ENCODE assay signal across 9 cellular contexts in genomic region chr1:227947678-227948492, GRCh38. TPM values are rescaled to one million over a fixed set of nuclear protein-coding genes. Genes with fewer than 3 reads are reported as not detected.
DNase-seq lines count a peak whose midpoint lies in the region; ATAC-seq and TF ChIP-seq lines count a peak whose summit lies in the region.
"Had no signal": no experiment of that assay in that cellular context is flagged by ENCODE, and none has a peak within 500 bp of the region (broad histone marks: within the 10 kb centered on the region; RNA-seq: fewer than 3 reads in every experiment).

A gene with protein sequence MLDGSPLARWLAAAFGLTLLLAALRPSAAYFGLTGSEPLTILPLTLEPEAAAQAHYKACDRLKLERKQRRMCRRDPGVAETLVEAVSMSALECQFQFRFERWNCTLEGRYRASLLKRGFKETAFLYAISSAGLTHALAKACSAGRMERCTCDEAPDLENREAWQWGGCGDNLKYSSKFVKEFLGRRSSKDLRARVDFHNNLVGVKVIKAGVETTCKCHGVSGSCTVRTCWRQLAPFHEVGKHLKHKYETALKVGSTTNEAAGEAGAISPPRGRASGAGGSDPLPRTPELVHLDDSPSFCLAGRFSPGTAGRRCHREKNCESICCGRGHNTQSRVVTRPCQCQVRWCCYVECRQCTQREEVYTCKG (minus strand): TSS chr1:227947932. CDS start chr1:227947887, 45 bp downstream.

- peak; percentile 29 for ATAC-seq in HG03354 (IDR thresholded peaks at IDR 0.05; ENCODE audit: poor library complexity, severe bottlenecking, unreplicated experiment)
- ATAC-seq in RWPE2 (ENCODE audit: low read depth), result peak; percentile 13
- peak; percentile 64 for ATAC-seq in effector memory CD8-positive, alpha-beta T cell (replicated peaks)
- ATAC-seq in GM19328 (IDR thresholded peaks at IDR 0.05; ENCODE audit: unreplicated experiment), result no peak

- peaks cover 17 to 41% of the 10 kb centered on the region in 2 donors for H3K27me3 Mint-ChIP-seq in effector memory CD8-positive, alpha-beta T cell

- peak within 1 kb of the TSS; percentile 73 to 80 for H3K4me3 Mint-ChIP-seq in effector memory CD8-positive, alpha-beta T cell

- no peaks in the 10 kb centered on the region for H3K4me1 ChIP-seq in RWPE2 (ENCODE audit: insufficient read depth, poor library complexity, severe bottlenecking)

- H3K27ac Mint-ChIP-seq in effector memory CD8-positive, alpha-beta T cell, result no peak within 1 kb of the TSS

- no peaks in the 10 kb centered on the region for H3K36me3 ChIP-seq in RWPE2 (ENCODE audit: low read depth)

- no peak for TF ChIP-seq CTCF in RWPE2 (IDR thresholded peaks at IDR 0.05; ENCODE audit: poor library complexity, severe bottlenecking)

- H3K4me1 Mint-ChIP-seq in effector memory CD8-positive, alpha-beta T cell (ENCODE audit: low read depth in 2 of 2), result peaks cover 4 to 6% of the 10 kb centered on the region in 2 donors

- H3K9me3 ChIP-seq in RWPE2 (ENCODE audit: severe bottlenecking), result no peaks in the 10 kb centered on the region

- no peaks in the 10 kb centered on the region for H3K36me3 Mint-ChIP-seq in effector memory CD8-positive, alpha-beta T cell (ENCODE audit: insufficient read depth)

- DNase-seq in Daoy (ENCODE audit: low read depth), result peak; percentile 68
- DNase-seq in RWPE2 (ENCODE audit: low spot score), result peak; percentile 7
- no peak for DNase-seq in effector memory CD8-positive, alpha-beta T cell
- DNase-seq in lung microvascular endothelial cell (ENCODE audit: low read depth in 2 of 2), result peak; percentile 61 to 69
- peak; percentile 46 for DNase-seq in ureter (ENCODE audit: low spot score)
- no peak for DNase-seq in GDM1 (lab: John Stamatoyannopoulos, UW)

- H3K4me3 ChIP-seq in RWPE2 (ENCODE audit: severe bottlenecking), result peak within 1 kb of the TSS; percentile 43

- no peaks in the 10 kb centered on the region for H3K9me3 Mint-ChIP-seq in effector memory CD8-positive, alpha-beta T cell

- no peaks in the 10 kb centered on the region for H3K27me3 ChIP-seq in RWPE2 (ENCODE audit: insufficient read depth, poor library complexity, severe bottlenecking)

- peak within 1 kb of the TSS; percentile 44 for H3K27ac ChIP-seq in RWPE2 (ENCODE audit: poor library complexity, severe bottlenecking)

RNA-seq across cellular contexts. Expression of the gene that starts here (rescaled TPM):
- 0.57 and 1.8 TPM in 2 replicates for total RNA-seq in Daoy (2014; rRNA removed; shearing (Covaris generic))
- total RNA-seq in lung microvascular endothelial cell (0.87 and 0.99 TPM in 2 replicates), ureter (2.7 TPM)
- total RNA-seq: activated CD8-positive, alpha-beta memory T cell treated with anti-CD3 and anti-CD28 coated beads for 36 hours had no signal

Comparison
In these comparisons a context has a peak if more than half of its experiments do, and no peak if none do; other contexts are left out.
1. Peak in DNase-seq in lung microvascular endothelial cell; RNA of the gene not detected or under 1 TPM.
2. DNase-seq: peak in Daoy (single experiment), RWPE2 (single experiment) and ureter (single experiment); none in effector memory CD8-positive, alpha-beta T cell (0 of 3) and GDM1 (single experiment).